8 cellular contexts compared by ENCODE assay signal in the genomic region with DNA sequence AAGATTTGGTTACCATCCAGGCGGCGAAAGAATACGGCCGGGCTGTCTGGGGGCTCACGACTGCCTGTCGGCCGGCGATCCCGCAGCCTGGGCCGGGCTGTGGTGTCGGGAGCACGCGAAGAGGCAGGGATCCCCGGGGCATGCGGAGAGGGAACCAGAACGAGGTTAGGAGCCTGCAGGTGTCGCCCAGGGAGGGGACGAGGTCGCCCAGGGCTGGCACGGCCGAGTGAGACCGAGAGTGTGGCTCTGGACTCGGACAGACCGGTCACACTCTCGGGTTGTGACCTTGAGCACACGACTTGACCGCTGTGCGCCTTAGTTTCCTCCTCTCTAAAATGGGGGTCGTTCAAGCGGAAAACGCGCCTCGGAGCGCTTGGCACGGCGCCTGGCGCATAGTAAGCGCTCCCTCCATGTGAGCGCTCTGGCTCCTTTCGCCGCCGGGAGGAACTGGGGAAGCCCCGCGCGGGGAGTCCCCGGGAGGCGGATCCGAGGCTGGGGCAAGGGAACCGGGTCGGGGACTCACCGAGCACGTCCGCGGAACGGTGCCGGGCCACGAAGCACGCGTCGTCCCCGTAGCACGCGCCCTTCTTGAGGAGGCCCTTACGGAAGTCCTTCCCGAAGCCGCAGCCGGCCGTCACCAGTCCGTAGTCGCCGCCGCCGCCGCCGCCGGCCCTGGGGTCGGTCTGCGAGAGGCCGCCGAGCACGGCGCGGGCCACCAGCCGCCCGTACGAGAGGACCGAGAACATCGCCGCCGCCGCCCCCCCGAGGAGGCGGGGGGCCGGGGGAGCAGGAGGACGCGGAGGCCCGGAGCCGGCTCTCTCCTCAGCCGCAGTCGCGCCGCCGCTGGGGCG. TPM values are rescaled to one million over a fixed set of nuclear protein-coding genes. Genes with fewer than 3 reads are reported as not detected.
DNase-seq lines count a peak whose midpoint lies in the region; ATAC-seq and TF ChIP-seq lines count a peak whose summit lies in the region.

No MANE protein-coding gene starts in this region.

- peak overlapping the region; percentile 56 for H4K8ac ChIP-seq in trophoblast cell (ENCODE audit: low read depth, low read length)

- peak; percentile 36 for ATAC-seq in GM18861 (IDR thresholded peaks at IDR 0.05; ENCODE audit: unreplicated experiment)
- peak; percentile 39 for ATAC-seq in HG03097 (IDR thresholded peaks at IDR 0.05; ENCODE audit: low FRiP score, unreplicated experiment)
- peak; percentile 3; the same call in 2 of the 3 replicates for ATAC-seq in RWPE2 (ENCODE audit: low read depth)
- ATAC-seq in Right ventricle myocardium superior (ENCODE audit: poor library complexity), result peak; percentile 19

- peak overlapping the region; percentile 76 for H3K18ac ChIP-seq in trophoblast cell (ENCODE audit: low read length)

- H2AK5ac ChIP-seq in trophoblast cell (ENCODE audit: low read length), result no peak overlapping the region

- peak in 1 of 2 donors; percentile 46 for TF ChIP-seq EP300 in tibial nerve (IDR thresholded peaks at IDR 0.05)

- peaks cover 30% of the 10 kb centered on the region for H3K4me1 ChIP-seq in RWPE2 (ENCODE audit: insufficient read depth, poor library complexity, severe bottlenecking)
- peaks cover 8% of the 10 kb centered on the region in 2 experiments for H3K4me1 ChIP-seq in trophoblast cell (ENCODE audit: control insufficient read depth in 1 of 2, insufficient read depth in 2 of 2, low read length in 2 of 2)
- H3K4me1 ChIP-seq in tibial nerve, result peaks cover 6 to 66% (median 33%) of the 10 kb centered on the region in 4 donors

- no peak for TF ChIP-seq CTCF in RWPE2 (IDR thresholded peaks at IDR 0.05; ENCODE audit: poor library complexity, severe bottlenecking)
- no peak for TF ChIP-seq CTCF in tibial nerve (IDR thresholded peaks at IDR 0.05)

- H3K79me2 ChIP-seq in trophoblast cell (ENCODE audit: control insufficient read depth, insufficient read depth, low read length, poor library complexity), result peaks cover 9% of the 10 kb centered on the region

- H3K36me3 ChIP-seq in RWPE2 (ENCODE audit: low read depth) (no peaks in the 10 kb centered on the region), trophoblast cell (ENCODE audit: control insufficient read depth in 1 of 2, insufficient read depth in 2 of 2, low read length in 2 of 2) (no peaks in the 10 kb centered on the region), tibial nerve (no peaks in the 10 kb centered on the region)

- peak overlapping the region; percentile 48 for H2AFZ ChIP-seq in trophoblast cell (ENCODE audit: insufficient read depth, low read length, poor library complexity)

- H3K4me3 ChIP-seq in RWPE2 (ENCODE audit: severe bottlenecking), result peak overlapping the region; percentile 96
- peak overlapping the region; percentile 89 for H3K4me3 ChIP-seq in trophoblast cell (ENCODE audit: low read depth, low read length)
- H3K4me3 ChIP-seq in tibial nerve, result peak overlapping the region; percentile 70 to 99 (median 72)

- peak; percentile 63 for DNase-seq in AG20443 (ENCODE audit: low spot score)
- peak; percentile 59 for DNase-seq in RWPE2 (ENCODE audit: low spot score)
- peak; percentile 81 for DNase-seq in activated naive CD4-positive, alpha-beta T cell treated with anti-CD3 and anti-CD28 coated beads, Interleukin-2, amount 50 U/mL, for 16 hours
- peak; percentile 80 for DNase-seq in Right ventricle myocardium superior
- DNase-seq in trophoblast cell, result peak; percentile 51 to 63
- peak; percentile 22 to 41 for DNase-seq in tibial nerve (ENCODE audit: low spot score in 2 of 2)

- intact Hi-C loops in Right ventricle myocardium superior (cut with DNase I), result loop anchor here (5.0 kb wide), 1 partner anchor 35 kb away; no protein-coding TSS in a partner anchor

- peak overlapping the region; percentile 74 for H3K14ac ChIP-seq in trophoblast cell (ENCODE audit: low read length)

- H3K4ac ChIP-seq in trophoblast cell (ENCODE audit: low read depth, low read length), result peak overlapping the region; percentile 26

- peak overlapping the region; percentile 26 for H2BK120ac ChIP-seq in trophoblast cell (ENCODE audit: insufficient read depth, low read length, poor library complexity)

- H3K27ac ChIP-seq in RWPE2 (ENCODE audit: poor library complexity, severe bottlenecking) (peak overlapping the region; percentile 99), trophoblast cell (ENCODE audit: low read depth, low read length) (peak overlapping the region; percentile 27), tibial nerve (peak overlapping the region; percentile 73 to 96 (median 88))

- H2BK5ac ChIP-seq in trophoblast cell (ENCODE audit: low read depth, low read length, poor library complexity), result peak overlapping the region; percentile 22

- H3K79me1 ChIP-seq in trophoblast cell (ENCODE audit: low read length), result peaks cover 4% of the 10 kb centered on the region

- peak overlapping the region; percentile 98 for H3K9ac ChIP-seq in trophoblast cell (ENCODE audit: low read length)

- no peaks in the 10 kb centered on the region for H3K9me3 ChIP-seq in RWPE2 (ENCODE audit: severe bottlenecking)
- H3K9me3 ChIP-seq in trophoblast cell (ENCODE audit: insufficient read depth, low read depth, low read length), result no peaks in the 10 kb centered on the region
- no peaks in the 10 kb centered on the region for H3K9me3 ChIP-seq in tibial nerve

- H2BK12ac ChIP-seq in trophoblast cell (ENCODE audit: low read length), result no peak overlapping the region

- H4K12ac ChIP-seq in trophoblast cell (ENCODE audit: low read depth, low read length), result no peak overlapping the region

- H3K4me2 ChIP-seq in trophoblast cell (ENCODE audit: low read length), result peak overlapping the region; percentile 91

- H4K91ac ChIP-seq in trophoblast cell (ENCODE audit: low read depth, low read length), result peak overlapping the region; percentile 82

- H3K27me3 ChIP-seq in RWPE2 (ENCODE audit: insufficient read depth, poor library complexity, severe bottlenecking) (no peaks in the 10 kb centered on the region), trophoblast cell (ENCODE audit: insufficient read depth, low read length) (no peaks in the 10 kb centered on the region), tibial nerve (no peaks in the 10 kb centered on the region)

- no CpG with 5 or more reads among the region's 104 CpGs for WGBS in trophoblast cell (ENCODE audit: extremely low coverage, insufficient coverage, insufficient read length)
- WGBS in tibial nerve, 2 donors, result 1% methylated on average over 28 to 80 of the region's 104 CpGs

- no peak for TF ChIP-seq POLR2A in tibial nerve (IDR thresholded peaks at IDR 0.05)

- no peak overlapping the region for H3K23ac ChIP-seq in trophoblast cell (ENCODE audit: low read length)

RNA-seq across cellular contexts. Expression of a gene that starts 0.6 kb away (rescaled TPM):
- total RNA-seq in Right ventricle myocardium superior, result 98.3 TPM
- 9.9 and 10.1 TPM in 2 replicates for polyA plus RNA-seq in trophoblast cell (2013)
- total RNA-seq in tibial nerve, result 10 to 100 TPM; 21.6 to 23.6 (median 23.1) TPM

RNA-seq across cellular contexts. Expression of a gene that starts 31.4 kb away (rescaled TPM):
- total RNA-seq in Right ventricle myocardium superior, result 21.1 TPM
- 17.6 and 19.3 TPM in 2 replicates for polyA plus RNA-seq in trophoblast cell (2013)
- 10 to 100 TPM; 45.0 to 71.2 (median 64.5) TPM for total RNA-seq in tibial nerve

Comparison
In these comparisons a context has a peak if more than half of its experiments do, and no peak if none do; other contexts are left out.
1. Peak in every context shown above with its lines: DNase-seq, ATAC-seq, H3K4me3 ChIP-seq and H3K27ac ChIP-seq.
2. H3K27ac ChIP-seq: peak in every context shown above with its lines; median percentile 99 in RWPE2; 88 in tibial nerve; 27 in trophoblast cell.